In the genomic region with DNA sequence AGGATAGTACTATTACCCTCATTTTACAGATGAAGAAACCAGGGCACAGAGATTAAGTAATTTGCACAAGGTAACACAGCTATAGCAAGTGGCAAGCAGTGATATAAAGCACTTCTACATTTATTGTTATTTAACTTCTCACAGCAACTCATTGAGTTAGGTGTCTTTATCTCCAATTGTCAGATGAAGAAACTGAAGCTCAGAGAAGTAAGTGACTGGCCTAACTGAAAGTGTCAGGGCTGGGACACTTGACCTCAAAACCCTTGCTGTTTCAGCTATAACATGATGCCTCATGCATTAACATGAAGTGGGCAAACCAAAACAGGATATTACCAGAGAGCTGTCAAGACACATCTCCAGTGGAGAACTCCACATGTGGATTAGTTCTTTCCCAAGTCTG, we compare ENCODE assay signal across 9 cellular contexts.
DNase-seq lines count a peak whose midpoint lies in the region; ATAC-seq, FAIRE-seq and TF ChIP-seq lines count a peak whose summit lies in the region.
"Had no signal": no experiment of that assay in that cellular context is flagged by ENCODE, and none has a peak within 500 bp of the region (broad histone marks: within the 10 kb centered on the region; RNA-seq: fewer than 3 reads in every experiment).

No MANE protein-coding gene starts in this region.

- ATAC-seq in HG02623 (IDR thresholded peaks at IDR 0.05; ENCODE audit: unreplicated experiment) (peak; percentile 77), HG03575 (IDR thresholded peaks at IDR 0.05; ENCODE audit: extremely low read depth, insufficient number of reproducible peaks, low FRiP score, unreplicated experiment) (peak; percentile 63)

- TF ChIP-seq CTCF in osteocyte (IDR thresholded peaks at IDR 0.05) (no peak), endothelial cell (IDR thresholded peaks at IDR 0.05; ENCODE audit: unreplicated experiment) (no peak)

- H3K4me1 Mint-ChIP-seq in osteocyte (ENCODE audit: unreplicated experiment) (peaks cover 52% of the 10 kb centered on the region), endothelial cell (ENCODE audit: unreplicated experiment) (peaks cover 2% of the 10 kb centered on the region)

- H3K36me3 Mint-ChIP-seq in osteocyte (ENCODE audit: unreplicated experiment) (peaks cover 7% of the 10 kb centered on the region), endothelial cell (ENCODE audit: low read depth, unreplicated experiment) (no peaks in the 10 kb centered on the region)

- H3K9me3 Mint-ChIP-seq in osteocyte (ENCODE audit: unreplicated experiment) (peaks cover 17% of the 10 kb centered on the region), endothelial cell (ENCODE audit: unreplicated experiment) (no peaks in the 10 kb centered on the region)

- FAIRE-seq in GM19239 (lab: Jason Lieb, UNC), result peak; percentile 79

- H3K27me3 Mint-ChIP-seq in osteocyte (ENCODE audit: unreplicated experiment), result no peaks in the 10 kb centered on the region
- H3K27me3 Mint-ChIP-seq in endothelial cell (ENCODE audit: unreplicated experiment), result peaks cover 1% of the 10 kb centered on the region
- H3K27me3 Mint-ChIP-seq: activated T-cell treated with anti-CD3 and anti-CD28 coated beads, Interleukin-2, amount 50 U/mL, for 24 hours had no signal

- no peak overlapping the region for H3K4me3 Mint-ChIP-seq in osteocyte (ENCODE audit: unreplicated experiment)
- no peak overlapping the region for H3K4me3 Mint-ChIP-seq in endothelial cell (ENCODE audit: unreplicated experiment)
- H3K4me3 Mint-ChIP-seq: activated T-cell treated with anti-CD3 and anti-CD28 coated beads, Interleukin-2, amount 50 U/mL, for 24 hours had no signal

- DNase-seq in GM19239 (ENCODE audit: insufficient read length, low spot score) (peak; percentile 16), osteocyte (ENCODE audit: extremely low spot score, unreplicated experiment) (no peak), endothelial cell (ENCODE audit: low spot score) (no peak), H4 (ENCODE audit: low spot score) (no peak), NCI-H2107 (lab: John Stamatoyannopoulos, UW) (no peak)
- DNase-seq: activated T-cell treated with anti-CD3 and anti-CD28 coated beads, Interleukin-2, amount 50 U/mL, for 24 hours; effector memory CD4-positive, alpha-beta T cell had no signal

- peak overlapping the region; percentile 88 for H3K27ac Mint-ChIP-seq in osteocyte (ENCODE audit: unreplicated experiment)
- no peak overlapping the region for H3K27ac Mint-ChIP-seq in endothelial cell (ENCODE audit: unreplicated experiment)
